ENCODE assay signal across 23 cellular contexts in the genomic region with DNA sequence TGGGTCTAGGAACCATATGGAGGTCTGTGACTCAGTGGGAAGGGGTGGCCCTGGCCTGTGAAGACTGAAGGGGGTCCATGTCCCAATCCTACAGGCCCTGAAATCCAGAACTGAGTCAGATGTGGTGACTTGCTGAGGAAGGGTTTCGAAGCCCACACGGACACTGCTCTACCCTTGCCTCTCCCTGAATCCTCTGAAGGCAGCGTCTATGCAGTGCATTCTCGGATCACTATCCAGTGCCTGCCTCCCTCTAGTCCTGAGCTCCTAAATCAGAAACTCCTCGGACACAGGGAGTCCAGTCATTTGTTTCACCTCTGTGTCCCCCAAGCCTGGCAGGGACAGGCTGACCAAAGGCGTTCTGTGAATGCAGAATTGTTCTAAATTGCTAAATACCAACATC. TPM values are rescaled to one million over a fixed set of nuclear protein-coding genes. Genes with fewer than 3 reads are reported as not detected.
"Had no signal": no experiment of that assay in that cellular context is flagged by ENCODE, and none has a peak within 500 bp of the region (broad histone marks: within the 10 kb centered on the region; RNA-seq: fewer than 3 reads in every experiment).

No MANE protein-coding gene starts in this region.

- H3K27me3 ChIP-seq: SJSA1 had no signal

- H3K27ac ChIP-seq: KMS-11, SJSA1, SK-N-MC had no signal

- ATAC-seq: HepG2 had no signal

- H3K4me1 ChIP-seq: SJSA1 had no signal

- DNase-seq: IMR-90, Kasumi-1, NCI-H1092 treated with DMSO at 0.1 percent for 48 hours, NCI-H1436, NCI-H187, NCI-H2029, NCI-H2081 treated with DMSO at 0.1 percent for 48 hours, NCI-H2171, NCI-H226, NCI-H446, NCI-H510A, NCI-H524 treated with DMSO at 0.1 percent for 48 hours, NCI-H69, NCI-H774, Right ventricle myocardium superior, RPMI8226, SIG-M5 had no signal

- H3K4me3 ChIP-seq: SJSA1, SK-N-MC had no signal

- H3K36me3 ChIP-seq: SJSA1 had no signal

- H3K9me3 ChIP-seq: SJSA1 had no signal

RNA-seq across cellular contexts. Expression of a gene that starts 25.4 kb away (rescaled TPM):
- total RNA-seq: HT1080, IMR-90, M059J, Right ventricle myocardium superior, SJSA1 had no signal
- polyA plus RNA-seq: HepG2, IMR-90 had no signal
